ENCODE assay signal across 8 cellular contexts in genomic region chr17:3012926-3013581, GRCh38. TPM values are rescaled to one million over a fixed set of nuclear protein-coding genes. Genes with fewer than 3 reads are reported as not detected.
DNase-seq lines count a peak whose midpoint lies in the region; ATAC-seq, FAIRE-seq and TF ChIP-seq lines count a peak whose summit lies in the region.

No MANE protein-coding gene starts in this region.

- ATAC-seq in stimulated activated effector memory CD8-positive, alpha-beta T cell treated with anti-CD3 and anti-CD28 coated beads, Interleukin-12 subunit alpha, Interleukin-12 subunit beta, amount 100 ng/mL, for 72 hours, result peak; percentile 86
- no peak for ATAC-seq in GM21786 (IDR thresholded peaks at IDR 0.05; ENCODE audit: unreplicated experiment)

- peak; percentile 68 for TF ChIP-seq CTCF in epithelial cell of esophagus (IDR thresholded peaks at IDR 0.05; ENCODE audit: insufficient read depth, low read depth, low read length, missing control alignments)

- TF ChIP-seq POLR2A in GM12892 (IDR thresholded peaks at IDR 0.05; ENCODE audit: low read depth, low read length), result no peak

- no peak overlapping the region for H3K4me3 ChIP-seq in epithelial cell of esophagus (ENCODE audit: low read length)

- DNase-seq in A172 (ENCODE audit: low spot score) (peak; percentile 64), GM12892 (ENCODE audit: insufficient read length) (peak; percentile 75), NCI-H69 (lab: John Stamatoyannopoulos, UW) (peak; percentile 41), epithelial cell of esophagus (ENCODE audit: low read depth) (peak; percentile 59), mucosa of gallbladder (ENCODE audit: low spot score) (peak; percentile 59)
- DNase-seq in activated CD8-positive, alpha-beta memory T cell treated with anti-CD3 and anti-CD28 coated beads for 4 hours (ENCODE audit: low read depth in 2 of 2), result peak; percentile 12 to 30
- DNase-seq in stimulated activated effector memory CD8-positive, alpha-beta T cell treated with anti-CD3 and anti-CD28 coated beads, Interleukin-12 subunit alpha, Interleukin-12 subunit beta, amount 100 ng/mL, for 72 hours (ENCODE audit: low spot score in 2 of 2), result peak; percentile 29 to 69

- H3K4me3 Mint-ChIP-seq in stimulated activated effector memory CD8-positive, alpha-beta T cell treated with anti-CD3 and anti-CD28 coated beads, Interleukin-12 subunit alpha, Interleukin-12 subunit beta, amount 100 ng/mL, for 72 hours, result no peak overlapping the region

- no peak overlapping the region for H3K27ac Mint-ChIP-seq in stimulated activated effector memory CD8-positive, alpha-beta T cell treated with anti-CD3 and anti-CD28 coated beads, Interleukin-12 subunit alpha, Interleukin-12 subunit beta, amount 100 ng/mL, for 72 hours

- no peaks in the 10 kb centered on the region for H3K9me3 Mint-ChIP-seq in stimulated activated effector memory CD8-positive, alpha-beta T cell treated with anti-CD3 and anti-CD28 coated beads, Interleukin-12 subunit alpha, Interleukin-12 subunit beta, amount 100 ng/mL, for 72 hours

- H3K4me1 Mint-ChIP-seq in stimulated activated effector memory CD8-positive, alpha-beta T cell treated with anti-CD3 and anti-CD28 coated beads, Interleukin-12 subunit alpha, Interleukin-12 subunit beta, amount 100 ng/mL, for 72 hours, result no peaks in the 10 kb centered on the region

- peak; percentile 61 for FAIRE-seq in GM12892 (lab: Jason Lieb, UNC)

- peaks cover 15% of the 10 kb centered on the region for H3K36me3 Mint-ChIP-seq in stimulated activated effector memory CD8-positive, alpha-beta T cell treated with anti-CD3 and anti-CD28 coated beads, Interleukin-12 subunit alpha, Interleukin-12 subunit beta, amount 100 ng/mL, for 72 hours

RNA-seq across cellular contexts. Expression of gene OR1D5, which starts 50.4 kb away (rescaled TPM):
- total RNA-seq in A172 (2014; rRNA removed; shearing (Covaris generic)), result not detected in 2 replicates
- not detected for polyA plus RNA-seq in GM12892 (2012; ENCODE audit: missing spikeins)
- total RNA-seq in mucosa of gallbladder, result not detected

Comparison
In these comparisons a context has a peak if more than half of its experiments do, and no peak if none do; other contexts are left out.
1. DNase-seq: peak in every context shown above with its lines; median percentile 75 in GM12892; 64 in A172; 59 in epithelial cell of esophagus; 59 in mucosa of gallbladder; 49 in stimulated activated effector memory CD8-positive, alpha-beta T cell treated with anti-CD3 and anti-CD28 coated beads, Interleukin-12 subunit alpha, Interleukin-12 subunit beta, amount 100 ng/mL, for 72 hours; 41 in NCI-H69; 21 in activated CD8-positive, alpha-beta memory T cell treated with anti-CD3 and anti-CD28 coated beads for 4 hours.